1 cellular context compared by ENCODE assay signal in genomic region chr6:43724914-43725642, GRCh38.
A peak's percentile ranks its signal among the peaks of the same experiment; 100 is the strongest.
TF ChIP-seq lines count a peak whose summit lies in the region.

No MANE protein-coding gene starts in this region.

TF ChIP-seq in HEK293, 187 proteins besides CTCF, POLR2A, EP300 and RAD21 (continued from another document):
- TF ChIP-seq ZBTB17 (tag by site-specific recombination; IDR thresholded peaks at IDR 0.05) = peak; percentile 86
- peak; percentile 50; the same call in 1 of the 2 replicates for TF ChIP-seq HOXD13 (CRISPR knock-in tag; IDR thresholded peaks at IDR 0.05; ENCODE audit: borderline replicate concordance)
- TF ChIP-seq YY2 (tag by site-specific recombination; IDR thresholded peaks at IDR 0.05) = no peak
- no peak for TF ChIP-seq ZNF488 (tag by site-specific recombination; IDR thresholded peaks at IDR 0.05)
- no peak for TF ChIP-seq HOXC10 (CRISPR knock-in tag; IDR thresholded peaks at IDR 0.05)
- no peak for TF ChIP-seq ZNF704 (tag by site-specific recombination; IDR thresholded peaks at IDR 0.05)
- peak; percentile 26; the same call in 1 of the 2 replicates for TF ChIP-seq SP3 (tag by site-specific recombination; IDR thresholded peaks at IDR 0.05)
- TF ChIP-seq ZBTB7A (tag by site-specific recombination; IDR thresholded peaks at IDR 0.05; ENCODE audit: low read depth) = no peak
- no peak; the same call in 1 of the 2 replicates for TF ChIP-seq ZNF157 (tag by site-specific recombination; IDR thresholded peaks at IDR 0.05)
- TF ChIP-seq KLF1 (tag by site-specific recombination; IDR thresholded peaks at IDR 0.05) = peak; percentile 96
- TF ChIP-seq ZNF350 (tag by site-specific recombination; IDR thresholded peaks at IDR 0.05) = no peak
- no peak for TF ChIP-seq ZNF560 (tag by site-specific recombination; IDR thresholded peaks at IDR 0.05; ENCODE audit: borderline replicate concordance)
- peak; percentile 83 for TF ChIP-seq GLIS1 (tag by site-specific recombination; IDR thresholded peaks at IDR 0.05)
- no peak for TF ChIP-seq ZNF529 (tag by site-specific recombination; IDR thresholded peaks at IDR 0.05; ENCODE audit: insufficient replicate concordance)
- peak; percentile 87 for TF ChIP-seq ZFP69B (tag by site-specific recombination; IDR thresholded peaks at IDR 0.05)
- TF ChIP-seq ZNF670 (tag by site-specific recombination; IDR thresholded peaks at IDR 0.05; ENCODE audit: low read depth) = no peak
- TF ChIP-seq ZNF24 (tag by site-specific recombination; IDR thresholded peaks at IDR 0.05) = peak; percentile 87
- no peak for TF ChIP-seq ZNF639 (tag by site-specific recombination; IDR thresholded peaks at IDR 0.05)
- no peak for TF ChIP-seq ZNF626 (tag by site-specific recombination; IDR thresholded peaks at IDR 0.05)
- TF ChIP-seq ZNF558 (tag by site-specific recombination; IDR thresholded peaks at IDR 0.05) = no peak
- TF ChIP-seq ZBTB44 (tag by site-specific recombination; IDR thresholded peaks at IDR 0.05) = peak; percentile 75
- TF ChIP-seq ZNF837 (tag by site-specific recombination; IDR thresholded peaks at IDR 0.05) = no peak
- TF ChIP-seq KLF9 (tag by site-specific recombination; IDR thresholded peaks at IDR 0.05; ENCODE audit: low read depth) = peak; percentile 65
- peak; percentile 56; the same call in 1 of the 2 replicates for TF ChIP-seq FEZF1 (tag by site-specific recombination; IDR thresholded peaks at IDR 0.05)
- peak; percentile 83 for TF ChIP-seq KLF17 (tag by site-specific recombination; IDR thresholded peaks at IDR 0.05)
- no peak for TF ChIP-seq ZNF223 (tag by site-specific recombination; IDR thresholded peaks at IDR 0.05)
TF ChIP-seq in HEK293: peak in this region for 63.
